1 cellular context compared by ENCODE assay signal in the genomic region with DNA sequence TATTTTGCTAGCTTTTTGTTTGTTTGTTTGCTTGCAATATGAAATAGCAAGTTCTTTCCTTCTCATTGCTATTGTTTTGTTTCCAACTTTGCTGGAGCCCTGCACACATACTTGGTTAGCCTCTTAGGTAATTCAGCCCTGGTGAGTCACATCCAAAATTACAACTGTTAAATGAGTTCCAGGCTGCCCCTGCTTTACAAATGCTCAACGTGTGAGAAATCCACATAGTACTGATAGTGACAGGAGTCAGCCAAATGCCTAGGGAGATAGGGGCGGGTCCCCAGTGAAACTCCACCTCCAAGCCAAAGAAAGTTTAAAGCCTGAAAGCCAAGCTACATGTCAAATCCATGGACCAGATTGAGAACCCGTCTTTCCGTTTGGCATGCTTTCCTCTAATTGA.
A peak's percentile ranks its signal among the peaks of the same experiment; 100 is the strongest.
TF ChIP-seq lines count a peak whose summit lies in the region.

No MANE protein-coding gene starts in this region.

TF ChIP-seq in K562, 482 proteins besides CTCF, POLR2A, EP300 and RAD21 (continued from another document):
- TF ChIP-seq, protein P1, sequence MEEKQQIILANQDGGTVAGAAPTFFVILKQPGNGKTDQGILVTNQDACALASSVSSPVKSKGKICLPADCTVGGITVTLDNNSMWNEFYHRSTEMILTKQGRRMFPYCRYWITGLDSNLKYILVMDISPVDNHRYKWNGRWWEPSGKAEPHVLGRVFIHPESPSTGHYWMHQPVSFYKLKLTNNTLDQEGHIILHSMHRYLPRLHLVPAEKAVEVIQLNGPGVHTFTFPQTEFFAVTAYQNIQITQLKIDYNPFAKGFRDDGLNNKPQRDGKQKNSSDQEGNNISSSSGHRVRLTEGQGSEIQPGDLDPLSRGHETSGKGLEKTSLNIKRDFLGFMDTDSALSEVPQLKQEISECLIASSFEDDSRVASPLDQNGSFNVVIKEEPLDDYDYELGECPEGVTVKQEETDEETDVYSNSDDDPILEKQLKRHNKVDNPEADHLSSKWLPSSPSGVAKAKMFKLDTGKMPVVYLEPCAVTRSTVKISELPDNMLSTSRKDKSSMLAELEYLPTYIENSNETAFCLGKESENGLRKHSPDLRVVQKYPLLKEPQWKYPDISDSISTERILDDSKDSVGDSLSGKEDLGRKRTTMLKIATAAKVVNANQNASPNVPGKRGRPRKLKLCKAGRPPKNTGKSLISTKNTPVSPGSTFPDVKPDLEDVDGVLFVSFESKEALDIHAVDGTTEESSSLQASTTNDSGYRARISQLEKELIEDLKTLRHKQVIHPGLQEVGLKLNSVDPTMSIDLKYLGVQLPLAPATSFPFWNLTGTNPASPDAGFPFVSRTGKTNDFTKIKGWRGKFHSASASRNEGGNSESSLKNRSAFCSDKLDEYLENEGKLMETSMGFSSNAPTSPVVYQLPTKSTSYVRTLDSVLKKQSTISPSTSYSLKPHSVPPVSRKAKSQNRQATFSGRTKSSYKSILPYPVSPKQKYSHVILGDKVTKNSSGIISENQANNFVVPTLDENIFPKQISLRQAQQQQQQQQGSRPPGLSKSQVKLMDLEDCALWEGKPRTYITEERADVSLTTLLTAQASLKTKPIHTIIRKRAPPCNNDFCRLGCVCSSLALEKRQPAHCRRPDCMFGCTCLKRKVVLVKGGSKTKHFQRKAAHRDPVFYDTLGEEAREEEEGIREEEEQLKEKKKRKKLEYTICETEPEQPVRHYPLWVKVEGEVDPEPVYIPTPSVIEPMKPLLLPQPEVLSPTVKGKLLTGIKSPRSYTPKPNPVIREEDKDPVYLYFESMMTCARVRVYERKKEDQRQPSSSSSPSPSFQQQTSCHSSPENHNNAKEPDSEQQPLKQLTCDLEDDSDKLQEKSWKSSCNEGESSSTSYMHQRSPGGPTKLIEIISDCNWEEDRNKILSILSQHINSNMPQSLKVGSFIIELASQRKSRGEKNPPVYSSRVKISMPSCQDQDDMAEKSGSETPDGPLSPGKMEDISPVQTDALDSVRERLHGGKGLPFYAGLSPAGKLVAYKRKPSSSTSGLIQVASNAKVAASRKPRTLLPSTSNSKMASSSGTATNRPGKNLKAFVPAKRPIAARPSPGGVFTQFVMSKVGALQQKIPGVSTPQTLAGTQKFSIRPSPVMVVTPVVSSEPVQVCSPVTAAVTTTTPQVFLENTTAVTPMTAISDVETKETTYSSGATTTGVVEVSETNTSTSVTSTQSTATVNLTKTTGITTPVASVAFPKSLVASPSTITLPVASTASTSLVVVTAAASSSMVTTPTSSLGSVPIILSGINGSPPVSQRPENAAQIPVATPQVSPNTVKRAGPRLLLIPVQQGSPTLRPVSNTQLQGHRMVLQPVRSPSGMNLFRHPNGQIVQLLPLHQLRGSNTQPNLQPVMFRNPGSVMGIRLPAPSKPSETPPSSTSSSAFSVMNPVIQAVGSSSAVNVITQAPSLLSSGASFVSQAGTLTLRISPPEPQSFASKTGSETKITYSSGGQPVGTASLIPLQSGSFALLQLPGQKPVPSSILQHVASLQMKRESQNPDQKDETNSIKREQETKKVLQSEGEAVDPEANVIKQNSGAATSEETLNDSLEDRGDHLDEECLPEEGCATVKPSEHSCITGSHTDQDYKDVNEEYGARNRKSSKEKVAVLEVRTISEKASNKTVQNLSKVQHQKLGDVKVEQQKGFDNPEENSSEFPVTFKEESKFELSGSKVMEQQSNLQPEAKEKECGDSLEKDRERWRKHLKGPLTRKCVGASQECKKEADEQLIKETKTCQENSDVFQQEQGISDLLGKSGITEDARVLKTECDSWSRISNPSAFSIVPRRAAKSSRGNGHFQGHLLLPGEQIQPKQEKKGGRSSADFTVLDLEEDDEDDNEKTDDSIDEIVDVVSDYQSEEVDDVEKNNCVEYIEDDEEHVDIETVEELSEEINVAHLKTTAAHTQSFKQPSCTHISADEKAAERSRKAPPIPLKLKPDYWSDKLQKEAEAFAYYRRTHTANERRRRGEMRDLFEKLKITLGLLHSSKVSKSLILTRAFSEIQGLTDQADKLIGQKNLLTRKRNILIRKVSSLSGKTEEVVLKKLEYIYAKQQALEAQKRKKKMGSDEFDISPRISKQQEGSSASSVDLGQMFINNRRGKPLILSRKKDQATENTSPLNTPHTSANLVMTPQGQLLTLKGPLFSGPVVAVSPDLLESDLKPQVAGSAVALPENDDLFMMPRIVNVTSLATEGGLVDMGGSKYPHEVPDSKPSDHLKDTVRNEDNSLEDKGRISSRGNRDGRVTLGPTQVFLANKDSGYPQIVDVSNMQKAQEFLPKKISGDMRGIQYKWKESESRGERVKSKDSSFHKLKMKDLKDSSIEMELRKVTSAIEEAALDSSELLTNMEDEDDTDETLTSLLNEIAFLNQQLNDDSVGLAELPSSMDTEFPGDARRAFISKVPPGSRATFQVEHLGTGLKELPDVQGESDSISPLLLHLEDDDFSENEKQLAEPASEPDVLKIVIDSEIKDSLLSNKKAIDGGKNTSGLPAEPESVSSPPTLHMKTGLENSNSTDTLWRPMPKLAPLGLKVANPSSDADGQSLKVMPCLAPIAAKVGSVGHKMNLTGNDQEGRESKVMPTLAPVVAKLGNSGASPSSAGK (IDR thresholded peaks at IDR 0.05) = no peak
- no peak for TF ChIP-seq KAT7 (CRISPR knock-in tag; IDR thresholded peaks at IDR 0.05; ENCODE audit: borderline replicate concordance)
- TF ChIP-seq, protein P2, sequence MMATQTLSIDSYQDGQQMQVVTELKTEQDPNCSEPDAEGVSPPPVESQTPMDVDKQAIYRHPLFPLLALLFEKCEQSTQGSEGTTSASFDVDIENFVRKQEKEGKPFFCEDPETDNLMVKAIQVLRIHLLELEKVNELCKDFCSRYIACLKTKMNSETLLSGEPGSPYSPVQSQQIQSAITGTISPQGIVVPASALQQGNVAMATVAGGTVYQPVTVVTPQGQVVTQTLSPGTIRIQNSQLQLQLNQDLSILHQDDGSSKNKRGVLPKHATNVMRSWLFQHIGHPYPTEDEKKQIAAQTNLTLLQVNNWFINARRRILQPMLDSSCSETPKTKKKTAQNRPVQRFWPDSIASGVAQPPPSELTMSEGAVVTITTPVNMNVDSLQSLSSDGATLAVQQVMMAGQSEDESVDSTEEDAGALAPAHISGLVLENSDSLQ (IDR thresholded peaks at IDR 0.05) = peak; percentile 19; the same call in 1 of the 2 replicates
- TF ChIP-seq SRSF3 (IDR thresholded peaks at IDR 0.05; ENCODE audit: insufficient read depth, low read length) = no peak
- no peak for TF ChIP-seq RHOXF2B (CRISPR knock-in tag; conservative IDR thresholded peaks at IDR 0.05)
- TF ChIP-seq SMARCC2 (IDR thresholded peaks at IDR 0.05; ENCODE audit: low read depth) = no peak
- TF ChIP-seq ZNF165 (CRISPR knock-in tag; IDR thresholded peaks at IDR 0.05; ENCODE audit: borderline replicate concordance) = no peak
- TF ChIP-seq RNF2 (IDR thresholded peaks at IDR 0.05) = no peak
- TF ChIP-seq CAMTA2 (CRISPR knock-in tag; conservative IDR thresholded peaks at IDR 0.05) = no peak
- 0 out of 2 replicates have a peak, but pooled peaks have one; percentile 16 for TF ChIP-seq JUND (IDR thresholded peaks at IDR 0.05; ENCODE audit: borderline replicate concordance, low read depth, low read length)
- no peak for TF ChIP-seq JUND (tag; IDR thresholded peaks at IDR 0.05; ENCODE audit: borderline replicate concordance, low read depth, low read length)
- TF ChIP-seq, protein P3, sequence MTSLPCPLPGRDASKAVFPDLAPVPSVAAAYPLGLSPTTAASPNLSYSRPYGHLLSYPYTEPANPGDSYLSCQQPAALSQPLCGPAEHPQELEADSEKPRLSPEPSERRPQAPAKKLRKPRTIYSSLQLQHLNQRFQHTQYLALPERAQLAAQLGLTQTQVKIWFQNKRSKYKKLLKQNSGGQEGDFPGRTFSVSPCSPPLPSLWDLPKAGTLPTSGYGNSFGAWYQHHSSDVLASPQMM (CRISPR knock-in tag; IDR thresholded peaks at IDR 0.05) = no peak
- TF ChIP-seq, protein P4, sequence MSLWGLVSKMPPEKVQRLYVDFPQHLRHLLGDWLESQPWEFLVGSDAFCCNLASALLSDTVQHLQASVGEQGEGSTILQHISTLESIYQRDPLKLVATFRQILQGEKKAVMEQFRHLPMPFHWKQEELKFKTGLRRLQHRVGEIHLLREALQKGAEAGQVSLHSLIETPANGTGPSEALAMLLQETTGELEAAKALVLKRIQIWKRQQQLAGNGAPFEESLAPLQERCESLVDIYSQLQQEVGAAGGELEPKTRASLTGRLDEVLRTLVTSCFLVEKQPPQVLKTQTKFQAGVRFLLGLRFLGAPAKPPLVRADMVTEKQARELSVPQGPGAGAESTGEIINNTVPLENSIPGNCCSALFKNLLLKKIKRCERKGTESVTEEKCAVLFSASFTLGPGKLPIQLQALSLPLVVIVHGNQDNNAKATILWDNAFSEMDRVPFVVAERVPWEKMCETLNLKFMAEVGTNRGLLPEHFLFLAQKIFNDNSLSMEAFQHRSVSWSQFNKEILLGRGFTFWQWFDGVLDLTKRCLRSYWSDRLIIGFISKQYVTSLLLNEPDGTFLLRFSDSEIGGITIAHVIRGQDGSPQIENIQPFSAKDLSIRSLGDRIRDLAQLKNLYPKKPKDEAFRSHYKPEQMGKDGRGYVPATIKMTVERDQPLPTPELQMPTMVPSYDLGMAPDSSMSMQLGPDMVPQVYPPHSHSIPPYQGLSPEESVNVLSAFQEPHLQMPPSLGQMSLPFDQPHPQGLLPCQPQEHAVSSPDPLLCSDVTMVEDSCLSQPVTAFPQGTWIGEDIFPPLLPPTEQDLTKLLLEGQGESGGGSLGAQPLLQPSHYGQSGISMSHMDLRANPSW (CRISPR knock-in tag; IDR thresholded peaks at IDR 0.05) = no peak
- no peak for TF ChIP-seq NELFE (IDR thresholded peaks at IDR 0.05; ENCODE audit: insufficient read depth, insufficient read length)
- no peak for TF ChIP-seq COPS2 (conservative IDR thresholded peaks at IDR 0.05)
- no peak for TF ChIP-seq ZNF695 (CRISPR knock-in tag; IDR thresholded peaks at IDR 0.05)
- no peak for TF ChIP-seq CBX1 (IDR thresholded peaks at IDR 0.05; ENCODE audit: low read depth)
- TF ChIP-seq, protein P5, sequence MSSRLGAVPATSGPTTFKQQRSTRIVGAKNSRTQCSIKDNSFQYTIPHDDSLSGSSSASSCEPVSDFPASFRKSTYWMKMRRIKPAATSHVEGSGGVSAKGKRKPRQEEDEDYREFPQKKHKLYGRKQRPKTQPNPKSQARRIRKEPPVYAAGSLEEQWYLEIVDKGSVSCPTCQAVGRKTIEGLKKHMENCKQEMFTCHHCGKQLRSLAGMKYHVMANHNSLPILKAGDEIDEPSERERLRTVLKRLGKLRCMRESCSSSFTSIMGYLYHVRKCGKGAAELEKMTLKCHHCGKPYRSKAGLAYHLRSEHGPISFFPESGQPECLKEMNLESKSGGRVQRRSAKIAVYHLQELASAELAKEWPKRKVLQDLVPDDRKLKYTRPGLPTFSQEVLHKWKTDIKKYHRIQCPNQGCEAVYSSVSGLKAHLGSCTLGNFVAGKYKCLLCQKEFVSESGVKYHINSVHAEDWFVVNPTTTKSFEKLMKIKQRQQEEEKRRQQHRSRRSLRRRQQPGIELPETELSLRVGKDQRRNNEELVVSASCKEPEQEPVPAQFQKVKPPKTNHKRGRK (tag; IDR thresholded peaks at IDR 0.05) = no peak
- TF ChIP-seq, protein P6, sequence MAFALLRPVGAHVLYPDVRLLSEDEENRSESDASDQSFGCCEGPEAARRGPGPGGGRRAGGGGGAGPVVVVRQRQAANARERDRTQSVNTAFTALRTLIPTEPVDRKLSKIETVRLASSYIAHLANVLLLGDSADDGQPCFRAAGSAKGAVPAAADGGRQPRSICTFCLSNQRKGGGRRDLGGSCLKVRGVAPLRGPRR (CRISPR knock-in tag; IDR thresholded peaks at IDR 0.05) = no peak
- no peak for TF ChIP-seq POLR2B (IDR thresholded peaks at IDR 0.05; ENCODE audit: low read depth, partially characterized antibody)
